Comparison of ENCODE assay signal across 21 cellular contexts in genomic region chr6:155958550-155958949, GRCh38.
DNase-seq lines count a peak whose midpoint lies in the region; ATAC-seq, FAIRE-seq and TF ChIP-seq lines count a peak whose summit lies in the region.
"Had no signal": no experiment of that assay in that cellular context is flagged by ENCODE, and none has a peak within 500 bp of the region (broad histone marks: within the 10 kb centered on the region; RNA-seq: fewer than 3 reads in every experiment).

No MANE protein-coding gene starts in this region.

- DNase-seq in COLO668 (lab: John Stamatoyannopoulos, UW; ENCODE audit: unreplicated experiment) (peak; percentile 2), HT-29 (ENCODE audit: low spot score) (peak; percentile 53), colonic mucosa (peak; percentile 92), pancreas (peak in 4 of 6 donors; percentile 9 to 65 (median 38)), Kasumi-1 (lab: John Stamatoyannopoulos, UW) (no peak), NCI-H2107 treated with DMSO at 0.1 percent for 48 hours (lab: John Stamatoyannopoulos, UW; ENCODE audit: unreplicated experiment) (no peak)
- DNase-seq: CD8-positive, alpha-beta memory T cell; GDM1; KG1; NCI-H1048; NCI-H1436; NCI-H2029 treated with DMSO at 0.1 percent for 48 hours; NCI-H774; OCI-M1; SIG-M5; T-cell had no signal

- H3K4me3 ChIP-seq in colonic mucosa (no peak overlapping the region), pancreas (no peak overlapping the region)
- H3K4me3 ChIP-seq: BLaER1 treated with 17β-estradiol and CSF1 and Interleukin-3, amounts not matched to agents 10 nM and 100 nM had no signal

- H3K27ac ChIP-seq in colonic mucosa (no peak overlapping the region), pancreas (no peak overlapping the region)
- H3K27ac ChIP-seq: BLaER1 treated with 17β-estradiol and CSF1 and Interleukin-3, amounts not matched to agents 10 nM and 100 nM; RWPE1 had no signal

- H3K4me1 ChIP-seq in colonic mucosa, result no peaks in the 10 kb centered on the region
- H3K4me1 ChIP-seq in pancreas, result no peaks in the 10 kb centered on the region
- H3K4me1 ChIP-seq: BLaER1 treated with 17β-estradiol and CSF1 and Interleukin-3, amounts not matched to agents 10 nM and 100 nM had no signal

- WGBS in pancreas, 2 donors, result 50 to 69% methylated on average over 2 of the region's 2 CpGs

- H3K9me3 ChIP-seq in colonic mucosa, result no peaks in the 10 kb centered on the region
- no peaks in the 10 kb centered on the region for H3K9me3 ChIP-seq in pancreas

- H3K36me3 ChIP-seq in colonic mucosa (no peaks in the 10 kb centered on the region), pancreas (no peaks in the 10 kb centered on the region)
- H3K36me3 ChIP-seq: BLaER1 treated with 17β-estradiol and CSF1 and Interleukin-3, amounts not matched to agents 10 nM and 100 nM had no signal

- ATAC-seq in pancreas (no peak), HG03280 (IDR thresholded peaks at IDR 0.05; ENCODE audit: unreplicated experiment) (no peak)
- ATAC-seq: HCT116, SK-N-SH treated with all-trans-retinoic acid at 6 μM for 48 hours, T-cell had no signal

- no peaks in the 10 kb centered on the region for H3K27me3 ChIP-seq in colonic mucosa
- H3K27me3 ChIP-seq in pancreas, result no peaks in the 10 kb centered on the region
- H3K27me3 ChIP-seq: BLaER1 treated with 17β-estradiol and CSF1 and Interleukin-3, amounts not matched to agents 10 nM and 100 nM had no signal

- intact Hi-C loops in colonic mucosa (cut with DNase I) (no loop called here), pancreas (cut with DNase I) (no loop called here)

- no peak overlapping the region for H3K9ac ChIP-seq in colonic mucosa (ENCODE audit: low read depth in 2 of 2, low read length in 2 of 2)
- H3K9ac ChIP-seq: BLaER1 treated with 17β-estradiol and CSF1 and Interleukin-3, amounts not matched to agents 10 nM and 100 nM had no signal

- TF ChIP-seq CTCF in colonic mucosa (IDR thresholded peaks at IDR 0.05) (no peak), pancreas (IDR thresholded peaks at IDR 0.05) (no peak)

- no peak for FAIRE-seq in pancreas (lab: Jason Lieb, UNC)

Comparison
In these comparisons a context has a peak if more than half of its experiments do, and no peak if none do; other contexts are left out.
1. DNase-seq: peak in COLO668 (single experiment), HT-29 (single experiment), colonic mucosa (single experiment) and pancreas (4 of 6); none in Kasumi-1 (0 of 2) and NCI-H2107 treated with DMSO at 0.1 percent for 48 hours (single experiment).